ENCODE assay signal across 2 cellular contexts in genomic region chr10:72321248-72322029, GRCh38.
TF ChIP-seq lines count a peak whose summit lies in the region.

No MANE protein-coding gene starts in this region.

TF ChIP-seq in SK-N-SH, 30 proteins besides CTCF, POLR2A, EP300 and RAD21 (continued from another document):
- TF ChIP-seq USF2 (IDR thresholded peaks at IDR 0.05; ENCODE audit: borderline replicate concordance, low read depth, low read length) (no peak), RXRA (IDR thresholded peaks at IDR 0.05; ENCODE audit: borderline replicate concordance, low read depth) (no peak), CHD2 (IDR thresholded peaks at IDR 0.05; ENCODE audit: low read length, partially characterized antibody) (no peak), MAX (IDR thresholded peaks at IDR 0.05; ENCODE audit: low read depth) (no peak), FOXJ3 (CRISPR knock-in tag; IDR thresholded peaks at IDR 0.05) (no peak), SIN3A (IDR thresholded peaks at IDR 0.05; ENCODE audit: borderline replicate concordance, low read depth, low read length) (no peak), FOXM1 (IDR thresholded peaks at IDR 0.05; ENCODE audit: low read depth) (no peak), IRF3 (IDR thresholded peaks at IDR 0.05; ENCODE audit: low read depth, low read length) (no peak), JUND (IDR thresholded peaks at IDR 0.05) (no peak)

TF ChIP-seq in SK-N-SH treated with all-trans-retinoic acid at 6 μM for 48 hours, 23 proteins besides CTCF, POLR2A, EP300 and RAD21 (continued from another document):
- TF ChIP-seq TSHZ2 (CRISPR knock-in tag; IDR thresholded peaks at IDR 0.05) (no peak), CSRNP3 (CRISPR knock-in tag; IDR thresholded peaks at IDR 0.05) (no peak), ZC3H10 (CRISPR knock-in tag; IDR thresholded peaks at IDR 0.05) (no peak), GLIS3 (CRISPR knock-in tag; IDR thresholded peaks at IDR 0.05) (no peak)
